ENCODE assay signal across 8 cellular contexts in the genomic region with DNA sequence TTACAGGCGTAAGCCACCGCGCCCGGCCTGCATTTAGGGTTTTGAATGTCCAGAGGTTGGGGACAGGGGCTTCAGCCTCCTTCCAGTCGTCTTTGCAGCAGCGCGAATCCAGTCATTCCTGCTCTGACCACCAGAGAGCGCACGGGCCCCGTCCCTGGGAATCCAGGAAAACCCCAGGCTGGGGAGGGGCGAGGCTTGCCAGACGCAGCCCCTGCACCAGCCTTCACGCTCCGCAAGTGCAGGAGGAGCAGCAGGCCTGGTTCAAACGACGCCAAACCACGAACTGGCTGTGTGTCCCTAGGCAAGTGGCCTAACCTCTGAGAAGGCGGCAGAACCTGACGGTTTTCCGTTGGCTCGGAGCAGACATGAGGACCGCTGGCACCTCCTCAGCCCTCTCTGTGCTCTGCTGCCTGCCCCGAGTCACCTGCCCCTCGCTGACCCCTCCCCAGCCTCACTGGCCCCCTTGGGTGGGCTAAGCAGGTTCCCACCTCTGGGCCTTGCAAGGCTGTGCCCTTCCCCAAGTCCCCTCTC. TPM values are rescaled to one million over a fixed set of nuclear protein-coding genes. Genes with fewer than 3 reads are reported as not detected.
DNase-seq lines count a peak whose midpoint lies in the region; ATAC-seq and TF ChIP-seq lines count a peak whose summit lies in the region.

No MANE protein-coding gene starts in this region.

- no peaks in the 10 kb centered on the region for H3K36me3 ChIP-seq in right atrium auricular region

- peaks cover 2% of the 10 kb centered on the region for H3K36me3 Mint-ChIP-seq in T-cell

- peak overlapping the region in 1 of 2 donors; percentile 30 for H3K4me3 ChIP-seq in right atrium auricular region

- peak overlapping the region; percentile 34 to 98 (median 51) for H3K4me3 Mint-ChIP-seq in T-cell

- H3K27ac ChIP-seq in right atrium auricular region, result no peak overlapping the region

- DNase-seq in GF-D8 (lab: John Stamatoyannopoulos, UW) (peak; percentile 49), NCI-H1436 (lab: John Stamatoyannopoulos, UW) (peak; percentile 88), T-cell (peak; percentile 46 to 84 (median 72)), amniotic epithelial cell (ENCODE audit: low read depth) (peak; percentile 65), right atrium auricular region (ENCODE audit: low spot score) (peak; percentile 85), renal cortical epithelial cell (ENCODE audit: low read depth) (peak; percentile 48), cortex of kidney (lab: John Stamatoyannopoulos, UW) (no peak)

- peaks cover 2 to 3% of the 10 kb centered on the region in 2 donors for H3K27me3 Mint-ChIP-seq in T-cell

- peaks cover 0 to 44% of the 10 kb centered on the region in 2 donors for H3K4me1 ChIP-seq in right atrium auricular region

- TF ChIP-seq CTCF in right atrium auricular region (IDR thresholded peaks at IDR 0.05), result peak; percentile 96

- H3K9me3 ChIP-seq in right atrium auricular region, result no peaks in the 10 kb centered on the region

- ATAC-seq in T-cell (replicated peaks in 1 of 4), result peak in 1 of 4 experiments; percentile 13
- no peak for ATAC-seq in HG03025 (IDR thresholded peaks at IDR 0.05; ENCODE audit: low FRiP score, unreplicated experiment)

- POLR2A ChIA-PET in T-cell (lab: Charles Lee), result no interaction called here

- H3K27ac Mint-ChIP-seq in T-cell, result peak overlapping the region; percentile 48 to 74

- H3K9me3 Mint-ChIP-seq in T-cell, result no peaks in the 10 kb centered on the region

- H3K27me3 ChIP-seq in right atrium auricular region, result no peaks in the 10 kb centered on the region

- peaks cover 23 to 41% (median 30%) of the 10 kb centered on the region in 3 donors for H3K4me1 Mint-ChIP-seq in T-cell

- CTCF ChIA-PET in T-cell (lab: Charles Lee), result interaction anchor here in 1 of 2 donors (0.7 kb wide), 1 partner anchor 178 kb away, joined by 3 read pairs; no protein-coding TSS in a partner anchor

RNA-seq across cellular contexts. Expression of gene RNF126, which starts 2.0 kb away (rescaled TPM):
- 100 to 1,000 TPM in 4 of 5 donors, 10 to 100 TPM in 1; 98.8 to 139 (median 118) TPM for total RNA-seq in T-cell
- 10 to 100 TPM; 53.3 to 68.5 TPM for total RNA-seq in right atrium auricular region
- total RNA-seq in renal cortical epithelial cell, result 19.8 and 23.4 TPM in 2 replicates

RNA-seq across cellular contexts. Expression of gene FSTL3, which starts 11.2 kb away (rescaled TPM):
- total RNA-seq in T-cell (1 to 10 TPM; 2.0 to 5.3 (median 4.1) TPM), right atrium auricular region (100 to 1,000 TPM in 1 of 2 donors, 10 to 100 TPM in 1; 64.4 to 437 TPM), renal cortical epithelial cell (374 and 526 TPM in 2 replicates)

RNA-seq across cellular contexts. Expression of gene FGF22, which starts 25.3 kb away (rescaled TPM):
- total RNA-seq in T-cell, result 1 to 10 TPM in 3 of 5 donors, under 1 TPM in 2; 0.35 to 3.9 (median 2.8) TPM
- under 1 TPM; 0.35 to 0.37 TPM for total RNA-seq in right atrium auricular region
- total RNA-seq in renal cortical epithelial cell, result 0.10 TPM in 1 of 2 replicates, not detected in the other

RNA-seq across cellular contexts. Expression of gene PRSS57, which starts 30.3 kb away (rescaled TPM):
- total RNA-seq in T-cell (1 to 10 TPM in 3 of 5 donors, under 1 TPM in 1, not detected in 1; 0.86 to 2.5 (median 1.7) TPM), right atrium auricular region (not detected), renal cortical epithelial cell (not detected in 2 replicates)

RNA-seq across cellular contexts. Expression of gene POLRMT, which starts 31.6 kb away (rescaled TPM):
- total RNA-seq in T-cell, result 100 to 1,000 TPM in 3 of 5 donors, 10 to 100 TPM in 2; 61.3 to 118 (median 103) TPM
- 10 to 100 TPM; 24.5 to 30.4 TPM for total RNA-seq in right atrium auricular region
- total RNA-seq in renal cortical epithelial cell, result 22.6 and 46.3 TPM in 2 replicates

Comparison
In these comparisons a context has a peak if more than half of its experiments do, and no peak if none do; other contexts are left out.
1. RNA of gene FSTL3, which starts 11.2 kb away (total RNA-seq): 64.4 to 437 TPM in right atrium auricular region and 374 to 526 TPM in renal cortical epithelial cell; 2.0 to 5.3 TPM in T-cell; every median in the first group is over 10 times any median in the second.